1 cellular context compared by ENCODE assay signal in genomic region chr2:227325056-227325823, GRCh38.
A peak's percentile ranks its signal among the peaks of the same experiment; 100 is the strongest.
TF ChIP-seq lines count a peak whose summit lies in the region.

A gene with protein sequence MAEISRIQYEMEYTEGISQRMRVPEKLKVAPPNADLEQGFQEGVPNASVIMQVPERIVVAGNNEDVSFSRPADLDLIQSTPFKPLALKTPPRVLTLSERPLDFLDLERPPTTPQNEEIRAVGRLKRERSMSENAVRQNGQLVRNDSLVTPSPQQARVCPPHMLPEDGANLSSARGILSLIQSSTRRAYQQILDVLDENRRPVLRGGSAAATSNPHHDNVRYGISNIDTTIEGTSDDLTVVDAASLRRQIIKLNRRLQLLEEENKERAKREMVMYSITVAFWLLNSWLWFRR (plus strand): TSS chr2:227325251. CDS start chr2:227330666, 5,415 bp downstream.

TF ChIP-seq in K562, 482 proteins besides CTCF, POLR2A, EP300 and RAD21 (continued from another document and continues in another):
- TF ChIP-seq ZNF592 (IDR thresholded peaks at IDR 0.05) (peak; percentile 51; the same call in 1 of the 2 replicates), ZNF518B (CRISPR knock-in tag; IDR thresholded peaks at IDR 0.05) (no peak), ZNF780A (CRISPR knock-in tag; IDR thresholded peaks at IDR 0.05) (no peak), ZNF695 (CRISPR knock-in tag; IDR thresholded peaks at IDR 0.05) (no peak), MCM5 (IDR thresholded peaks at IDR 0.05; ENCODE audit: low read depth) (no peak), GTF2F1 (IDR thresholded peaks at IDR 0.05; ENCODE audit: low read depth, low read length) (no peak), TFAP4 (CRISPR knock-in tag; IDR thresholded peaks at IDR 0.05; ENCODE audit: borderline replicate concordance) (peak; percentile 78; the same call in 1 of the 2 replicates), TEAD1 (CRISPR knock-in tag; IDR thresholded peaks at IDR 0.05) (peak in 1 of 2 experiments; percentile 71; a peak in 1 of 4 replicates), RNF219 (CRISPR knock-in tag; IDR thresholded peaks at IDR 0.05) (no peak), POU5F1 (IDR thresholded peaks at IDR 0.05; ENCODE audit: borderline replicate concordance, low read depth, low read length, partially characterized antibody) (peak; percentile 94), GTF2A2 (tag; IDR thresholded peaks at IDR 0.05) (no peak), CTBP1 (IDR thresholded peaks at IDR 0.05; ENCODE audit: borderline replicate concordance) (peak; percentile 44; the same call in 1 of the 2 replicates), GTF2E2 (tag; IDR thresholded peaks at IDR 0.05) (peak; percentile 46; the same call in 1 of the 2 replicates), ZNF449 (CRISPR knock-in tag; IDR thresholded peaks at IDR 0.05) (no peak), CBX8 (IDR thresholded peaks at IDR 0.05; ENCODE audit: borderline replicate concordance, extremely low read depth, low read depth, low read length, poor library complexity, severe bottlenecking) (no peak), GMEB1 (CRISPR knock-in tag; IDR thresholded peaks at IDR 0.05) (peak; percentile 82), RBM15 (IDR thresholded peaks at IDR 0.05; ENCODE audit: insufficient read depth, low read length) (no peak), HOMEZ (CRISPR knock-in tag; IDR thresholded peaks at IDR 0.05) (no peak), ZNF764 (CRISPR knock-in tag; IDR thresholded peaks at IDR 0.05; ENCODE audit: low read depth) (no peak), CHCHD3 (CRISPR knock-in tag; IDR thresholded peaks at IDR 0.05) (no peak), CREB3 (tag; conservative IDR thresholded peaks at IDR 0.05; ENCODE audit: low read depth) (no peak), ATF1 (CRISPR knock-in tag; IDR thresholded peaks at IDR 0.05) (no peak), ATF1 (tag; IDR thresholded peaks at IDR 0.05) (peak; percentile 91), DIDO1 (tag; IDR thresholded peaks at IDR 0.05; ENCODE audit: low read depth) (peak; percentile 55; the same call in 1 of the 2 replicates), MAFG (tag; conservative IDR thresholded peaks at IDR 0.05) (no peak)
- TF ChIP-seq, protein P1, sequence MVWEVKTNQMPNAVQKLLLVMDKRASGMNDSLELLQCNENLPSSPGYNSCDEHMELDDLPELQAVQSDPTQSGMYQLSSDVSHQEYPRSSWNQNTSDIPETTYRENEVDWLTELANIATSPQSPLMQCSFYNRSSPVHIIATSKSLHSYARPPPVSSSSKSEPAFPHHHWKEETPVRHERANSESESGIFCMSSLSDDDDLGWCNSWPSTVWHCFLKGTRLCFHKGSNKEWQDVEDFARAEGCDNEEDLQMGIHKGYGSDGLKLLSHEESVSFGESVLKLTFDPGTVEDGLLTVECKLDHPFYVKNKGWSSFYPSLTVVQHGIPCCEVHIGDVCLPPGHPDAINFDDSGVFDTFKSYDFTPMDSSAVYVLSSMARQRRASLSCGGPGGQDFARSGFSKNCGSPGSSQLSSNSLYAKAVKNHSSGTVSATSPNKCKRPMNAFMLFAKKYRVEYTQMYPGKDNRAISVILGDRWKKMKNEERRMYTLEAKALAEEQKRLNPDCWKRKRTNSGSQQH (CRISPR knock-in tag; IDR thresholded peaks at IDR 0.05) = no peak
- TF ChIP-seq, protein P2, sequence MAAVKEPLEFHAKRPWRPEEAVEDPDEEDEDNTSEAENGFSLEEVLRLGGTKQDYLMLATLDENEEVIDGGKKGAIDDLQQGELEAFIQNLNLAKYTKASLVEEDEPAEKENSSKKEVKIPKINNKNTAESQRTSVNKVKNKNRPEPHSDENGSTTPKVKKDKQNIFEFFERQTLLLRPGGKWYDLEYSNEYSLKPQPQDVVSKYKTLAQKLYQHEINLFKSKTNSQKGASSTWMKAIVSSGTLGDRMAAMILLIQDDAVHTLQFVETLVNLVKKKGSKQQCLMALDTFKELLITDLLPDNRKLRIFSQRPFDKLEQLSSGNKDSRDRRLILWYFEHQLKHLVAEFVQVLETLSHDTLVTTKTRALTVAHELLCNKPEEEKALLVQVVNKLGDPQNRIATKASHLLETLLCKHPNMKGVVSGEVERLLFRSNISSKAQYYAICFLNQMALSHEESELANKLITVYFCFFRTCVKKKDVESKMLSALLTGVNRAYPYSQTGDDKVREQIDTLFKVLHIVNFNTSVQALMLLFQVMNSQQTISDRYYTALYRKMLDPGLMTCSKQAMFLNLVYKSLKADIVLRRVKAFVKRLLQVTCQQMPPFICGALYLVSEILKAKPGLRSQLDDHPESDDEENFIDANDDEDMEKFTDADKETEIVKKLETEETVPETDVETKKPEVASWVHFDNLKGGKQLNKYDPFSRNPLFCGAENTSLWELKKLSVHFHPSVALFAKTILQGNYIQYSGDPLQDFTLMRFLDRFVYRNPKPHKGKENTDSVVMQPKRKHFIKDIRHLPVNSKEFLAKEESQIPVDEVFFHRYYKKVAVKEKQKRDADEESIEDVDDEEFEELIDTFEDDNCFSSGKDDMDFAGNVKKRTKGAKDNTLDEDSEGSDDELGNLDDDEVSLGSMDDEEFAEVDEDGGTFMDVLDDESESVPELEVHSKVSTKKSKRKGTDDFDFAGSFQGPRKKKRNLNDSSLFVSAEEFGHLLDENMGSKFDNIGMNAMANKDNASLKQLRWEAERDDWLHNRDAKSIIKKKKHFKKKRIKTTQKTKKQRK (IDR thresholded peaks at IDR 0.05; ENCODE audit: borderline replicate concordance, low read depth, low read length) = no peak
- TF ChIP-seq, protein P3, sequence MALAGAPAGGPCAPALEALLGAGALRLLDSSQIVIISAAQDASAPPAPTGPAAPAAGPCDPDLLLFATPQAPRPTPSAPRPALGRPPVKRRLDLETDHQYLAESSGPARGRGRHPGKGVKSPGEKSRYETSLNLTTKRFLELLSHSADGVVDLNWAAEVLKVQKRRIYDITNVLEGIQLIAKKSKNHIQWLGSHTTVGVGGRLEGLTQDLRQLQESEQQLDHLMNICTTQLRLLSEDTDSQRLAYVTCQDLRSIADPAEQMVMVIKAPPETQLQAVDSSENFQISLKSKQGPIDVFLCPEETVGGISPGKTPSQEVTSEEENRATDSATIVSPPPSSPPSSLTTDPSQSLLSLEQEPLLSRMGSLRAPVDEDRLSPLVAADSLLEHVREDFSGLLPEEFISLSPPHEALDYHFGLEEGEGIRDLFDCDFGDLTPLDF (CRISPR knock-in tag; IDR thresholded peaks at IDR 0.05) = peak; percentile 80; the same call in 1 of the 2 replicates
